ENCODE assay signal across 1 cellular context in the genomic region with DNA sequence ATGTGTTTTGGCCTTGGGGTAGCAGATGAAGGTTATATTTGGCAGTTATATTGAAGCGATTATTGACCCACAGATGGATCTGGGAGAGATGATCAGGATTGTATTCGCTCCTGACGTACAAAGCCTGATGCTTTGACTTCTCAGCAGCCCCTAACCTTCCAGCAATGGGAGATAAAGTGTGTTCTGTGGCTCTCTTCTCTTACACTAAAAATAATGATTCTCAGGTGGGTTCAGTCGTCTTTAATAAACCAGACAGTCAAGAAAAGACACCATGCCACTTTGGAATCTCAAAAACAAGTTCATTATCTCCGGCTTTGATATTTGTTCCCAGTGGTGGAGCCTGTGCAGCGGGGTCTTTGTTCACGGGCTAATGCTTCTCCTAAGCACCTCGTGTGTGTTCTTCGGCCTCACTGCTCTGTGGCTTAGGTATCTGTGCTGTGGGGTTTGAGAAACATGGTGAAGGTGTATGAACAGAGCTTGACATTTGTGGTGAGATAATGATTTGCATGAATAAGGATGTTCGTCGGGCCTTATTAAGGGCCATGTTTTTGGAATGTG.
A peak's percentile ranks its signal among the peaks of the same experiment; 100 is the strongest.
TF ChIP-seq lines count a peak whose summit lies in the region.

No MANE protein-coding gene starts in this region.

TF ChIP-seq in HepG2, 621 proteins besides CTCF, POLR2A, EP300 and RAD21:
- TF ChIP-seq ZFY (CRISPR knock-in tag; IDR thresholded peaks at IDR 0.05) (peak; percentile 19; the same call in 1 of the 2 replicates), SRSF9 (IDR thresholded peaks at IDR 0.05; ENCODE audit: borderline replicate concordance, insufficient read depth, low read depth, low read length, poor library complexity, severe bottlenecking) (no peak), SP2 (CRISPR knock-in tag; IDR thresholded peaks at IDR 0.05) (no peak), SP4 (CRISPR knock-in tag; IDR thresholded peaks at IDR 0.05) (no peak)
- TF ChIP-seq, protein P1, sequence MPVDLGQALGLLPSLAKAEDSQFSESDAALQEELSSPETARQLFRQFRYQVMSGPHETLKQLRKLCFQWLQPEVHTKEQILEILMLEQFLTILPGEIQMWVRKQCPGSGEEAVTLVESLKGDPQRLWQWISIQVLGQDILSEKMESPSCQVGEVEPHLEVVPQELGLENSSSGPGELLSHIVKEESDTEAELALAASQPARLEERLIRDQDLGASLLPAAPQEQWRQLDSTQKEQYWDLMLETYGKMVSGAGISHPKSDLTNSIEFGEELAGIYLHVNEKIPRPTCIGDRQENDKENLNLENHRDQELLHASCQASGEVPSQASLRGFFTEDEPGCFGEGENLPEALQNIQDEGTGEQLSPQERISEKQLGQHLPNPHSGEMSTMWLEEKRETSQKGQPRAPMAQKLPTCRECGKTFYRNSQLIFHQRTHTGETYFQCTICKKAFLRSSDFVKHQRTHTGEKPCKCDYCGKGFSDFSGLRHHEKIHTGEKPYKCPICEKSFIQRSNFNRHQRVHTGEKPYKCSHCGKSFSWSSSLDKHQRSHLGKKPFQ (CRISPR knock-in tag; IDR thresholded peaks at IDR 0.05; ENCODE audit: insufficient replicate concordance): no peak
